Comparison of ENCODE assay signal across 8 cellular contexts in the genomic region with DNA sequence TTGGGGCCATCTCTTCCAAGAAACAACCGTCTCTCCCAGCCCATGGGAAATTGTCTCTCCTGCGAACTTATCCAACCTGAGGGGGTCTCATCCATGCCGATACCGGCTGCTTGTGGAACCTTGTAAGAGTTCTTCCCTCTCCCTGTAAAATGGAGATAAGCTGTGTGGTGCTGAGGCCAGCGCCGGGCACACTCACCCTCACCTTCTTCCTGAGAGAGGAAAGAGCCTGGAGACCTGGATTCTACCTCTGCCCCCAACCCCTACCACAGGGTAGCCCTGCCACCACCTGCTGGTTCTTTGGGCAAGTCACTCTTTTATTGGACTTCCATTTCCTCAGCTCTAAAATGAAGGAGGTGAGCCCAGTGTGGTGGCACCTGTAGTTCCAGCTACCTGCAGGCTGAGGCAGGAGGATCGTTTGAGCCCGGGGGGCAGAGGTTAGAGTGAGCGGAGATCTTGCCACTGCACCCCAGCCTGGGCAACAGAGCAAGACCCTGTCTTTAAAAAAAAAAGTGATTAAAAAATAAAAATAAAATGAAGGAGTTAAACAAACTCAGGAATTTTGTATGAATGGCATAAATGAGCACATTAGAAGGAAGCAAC. TPM values are rescaled to one million over a fixed set of nuclear protein-coding genes. Genes with fewer than 3 reads are reported as not detected.
DNase-seq lines count a peak whose midpoint lies in the region; ATAC-seq, FAIRE-seq and TF ChIP-seq lines count a peak whose summit lies in the region.

No MANE protein-coding gene starts in this region.

- no peak for TF ChIP-seq POLR2A in Peyer's patch (IDR thresholded peaks at IDR 0.05)

- FAIRE-seq in HTR-8/SVneo (lab: Jason Lieb, UNC) = no peak

- peaks cover 0 to 21% (median 5%) of the 10 kb centered on the region in 4 donors for H3K4me1 ChIP-seq in Peyer's patch

- no peak for DNase-seq in Peyer's patch
- DNase-seq in epithelial cell of esophagus (ENCODE audit: low read depth) = peak; percentile 24
- DNase-seq in omental fat pad (ENCODE audit: low spot score) = no peak
- no peak for DNase-seq in epidermal melanocyte (ENCODE audit: insufficient read length, low spot score)
- DNase-seq in HTR-8/SVneo (ENCODE audit: insufficient read length, low spot score) = no peak
- DNase-seq in UCSD-AML1 (lab: John Stamatoyannopoulos, UW; ENCODE audit: unreplicated experiment) = no peak

- TF ChIP-seq CTCF in Peyer's patch (IDR thresholded peaks at IDR 0.05) (no peak), epithelial cell of esophagus (IDR thresholded peaks at IDR 0.05; ENCODE audit: insufficient read depth, low read depth, low read length, missing control alignments) (no peak), omental fat pad (IDR thresholded peaks at IDR 0.05) (no peak)

- H3K27me3 ChIP-seq in Peyer's patch = no peaks in the 10 kb centered on the region

- peak overlapping the region; percentile 3; the same call in 1 of the 2 replicates for H3K4me3 ChIP-seq in GM08714 (ENCODE audit: low read length)
- peak overlapping the region in 3 of 4 donors; percentile 15 to 45 (median 24) for H3K4me3 ChIP-seq in Peyer's patch
- peak overlapping the region; percentile 66 for H3K4me3 ChIP-seq in epithelial cell of esophagus (ENCODE audit: low read length)

- H3K36me3 ChIP-seq in Peyer's patch = no peaks in the 10 kb centered on the region

- no peaks in the 10 kb centered on the region for H3K9me3 ChIP-seq in Peyer's patch

- ATAC-seq in omental fat pad (ENCODE audit: low FRiP score) (peak; percentile 4), GM18519 (IDR thresholded peaks at IDR 0.05; ENCODE audit: low FRiP score, unreplicated experiment) (no peak)

- H3K27ac ChIP-seq in Peyer's patch = peak overlapping the region; percentile 60 to 75 (median 72)

RNA-seq across cellular contexts. Expression of a gene that starts 38.4 kb away (rescaled TPM):
- total RNA-seq in Peyer's patch (100 to 1,000 TPM; 193 to 647 (median 491) TPM), omental fat pad (1,000 to 10,000 TPM in 3 of 4 donors, 100 to 1,000 TPM in 1; 937 to 1,475 (median 1,210) TPM)

Comparison
In these comparisons a context has a peak if more than half of its experiments do, and no peak if none do; other contexts are left out.
1. H3K4me3 ChIP-seq: peak in every context shown above with its lines; median percentile 66 in epithelial cell of esophagus; 24 in Peyer's patch; 3 in GM08714.